ENCODE assay signal across 1 cellular context in genomic region chr2:95149397-95149984, GRCh38.
TF ChIP-seq lines count a peak whose summit lies in the region.

No MANE protein-coding gene starts in this region.

TF ChIP-seq in Ishikawa, 13 proteins besides CTCF, POLR2A, EP300 and RAD21 (continued from another document):
- TF ChIP-seq USF1 (IDR thresholded peaks at IDR 0.05) (0 out of 2 replicates have a peak, but pooled peaks have one; percentile 8), ZBTB7A (IDR thresholded peaks at IDR 0.05; ENCODE audit: low read depth) (no peak)
